29 cellular contexts compared by ENCODE assay signal in genomic region chr6:4399656-4400055, GRCh38.
"Had no signal": no experiment of that assay in that cellular context is flagged by ENCODE, and none has a peak within 500 bp of the region (broad histone marks: within the 10 kb centered on the region; RNA-seq: fewer than 3 reads in every experiment).

No MANE protein-coding gene starts in this region.

- DNase-seq: activated CD4-positive, alpha-beta memory T cell treated with anti-CD3 and anti-CD28 coated beads, Interleukin-2, amount 10 ng/mL, durations not matched to agents 7 days and 5 days; activated CD4-positive, alpha-beta T cell treated with anti-CD3 and anti-CD28 coated beads for 1 hour; activated CD4-positive, alpha-beta T cell treated with anti-CD3 and anti-CD28 coated beads for 4 hours; activated CD4-positive, alpha-beta T cell treated with anti-CD3 and anti-CD28 coated beads, Interleukin-2, amount 10 ng/mL, durations not matched to agents 7 days and 5 days; activated CD4-positive, alpha-beta T cell treated with anti-CD3 and anti-CD28 coated beads, Interleukin-2, amount 50 U/mL, for 4 hours; activated CD8-positive, alpha-beta memory T cell treated with anti-CD3 and anti-CD28 coated beads, Interleukin-2, amount 50 U/mL, for 48 hours; activated gamma-delta T cell; activated naive CD4-positive, alpha-beta T cell; activated naive CD4-positive, alpha-beta T cell treated with anti-CD3 and anti-CD28 coated beads, Interleukin-2, amount 10 ng/mL, durations not matched to agents 7 days and 5 days; activated naive CD8-positive, alpha-beta T cell treated with anti-CD3 and anti-CD28 coated beads, Interleukin-2, amount 10 ng/mL, durations not matched to agents 7 days and 5 days; activated T-cell treated with anti-CD3 and anti-CD28 coated beads for 4 hours; activated T-cell treated with anti-CD3 and anti-CD28 coated beads, Interleukin-2, amount 50 U/mL, for 24 hours; activated T-cell treated with anti-CD3 and anti-CD28 coated beads, Interleukin-2, amount 50 U/mL, for 72 hours; central memory CD4-positive, alpha-beta T cell; cerebellar nuclear complex; colonic mucosa; effector memory CD4-positive, alpha-beta T cell; erythroblast; foreskin keratinocyte; T-helper 2 cell had no signal

- H3K27ac ChIP-seq: ascending aorta, breast epithelium, cardiac muscle cell, colonic mucosa, esophagus muscularis mucosa, foreskin keratinocyte, gastroesophageal sphincter, VCaP had no signal

- H3K9me3 Mint-ChIP-seq: activated CD4-positive, alpha-beta memory T cell treated with anti-CD3 and anti-CD28 coated beads, Interleukin-2, amount 10 ng/mL, durations not matched to agents 7 days and 5 days; activated CD4-positive, alpha-beta T cell treated with anti-CD3 and anti-CD28 coated beads, Interleukin-2, amount 10 ng/mL, durations not matched to agents 7 days and 5 days; activated naive CD4-positive, alpha-beta T cell treated with anti-CD3 and anti-CD28 coated beads, Interleukin-2, amount 10 ng/mL, durations not matched to agents 7 days and 5 days; activated naive CD4-positive, alpha-beta T cell treated with anti-CD3 and anti-CD28 coated beads, Interleukin-2, amount 50 U/mL, for 72 hours; activated T-cell treated with anti-CD3 and anti-CD28 coated beads, Interleukin-2, amount 50 U/mL, for 24 hours; activated T-cell treated with anti-CD3 and anti-CD28 coated beads, Interleukin-2, amount 50 U/mL, for 72 hours had no signal

- H3K36me3 ChIP-seq: ascending aorta, breast epithelium, cardiac muscle cell, colonic mucosa, esophagus muscularis mucosa, gastroesophageal sphincter had no signal

- H3K4me3 ChIP-seq: ascending aorta, breast epithelium, cardiac muscle cell, colonic mucosa, esophagus muscularis mucosa, gastroesophageal sphincter had no signal

- H3K27ac Mint-ChIP-seq: activated CD4-positive, alpha-beta memory T cell treated with anti-CD3 and anti-CD28 coated beads, Interleukin-2, amount 10 ng/mL, durations not matched to agents 7 days and 5 days; activated CD4-positive, alpha-beta T cell treated with anti-CD3 and anti-CD28 coated beads, Interleukin-2, amount 10 ng/mL, durations not matched to agents 7 days and 5 days; activated naive CD4-positive, alpha-beta T cell treated with anti-CD3 and anti-CD28 coated beads, Interleukin-2, amount 10 ng/mL, durations not matched to agents 7 days and 5 days; activated naive CD4-positive, alpha-beta T cell treated with anti-CD3 and anti-CD28 coated beads, Interleukin-2, amount 50 U/mL, for 72 hours; activated naive CD8-positive, alpha-beta T cell treated with anti-CD3 and anti-CD28 coated beads, Interleukin-2, amount 10 ng/mL, durations not matched to agents 7 days and 5 days; activated T-cell treated with anti-CD3 and anti-CD28 coated beads, Interleukin-2, amount 50 U/mL, for 24 hours; activated T-cell treated with anti-CD3 and anti-CD28 coated beads, Interleukin-2, amount 50 U/mL, for 72 hours; WTC11 had no signal

- H3K36me3 Mint-ChIP-seq: activated naive CD4-positive, alpha-beta T cell treated with anti-CD3 and anti-CD28 coated beads, Interleukin-2, amount 10 ng/mL, durations not matched to agents 7 days and 5 days; activated naive CD4-positive, alpha-beta T cell treated with anti-CD3 and anti-CD28 coated beads, Interleukin-2, amount 50 U/mL, for 72 hours; activated naive CD8-positive, alpha-beta T cell treated with anti-CD3 and anti-CD28 coated beads, Interleukin-2, amount 10 ng/mL, durations not matched to agents 7 days and 5 days; brain; WTC11 had no signal

- ATAC-seq: activated naive CD4-positive, alpha-beta T cell treated with anti-CD3 and anti-CD28 coated beads, Interleukin-2, amount 50 U/mL, for 72 hours; activated T-cell treated with anti-CD3 and anti-CD28 coated beads, Interleukin-2, amount 50 U/mL, for 72 hours; foreskin keratinocyte; gastroesophageal sphincter; WTC11 had no signal

- H3K4me1 ChIP-seq: breast epithelium, colonic mucosa, foreskin keratinocyte had no signal

- H3K4me1 Mint-ChIP-seq: activated CD4-positive, alpha-beta memory T cell treated with anti-CD3 and anti-CD28 coated beads, Interleukin-2, amount 10 ng/mL, durations not matched to agents 7 days and 5 days; activated CD4-positive, alpha-beta T cell treated with anti-CD3 and anti-CD28 coated beads, Interleukin-2, amount 10 ng/mL, durations not matched to agents 7 days and 5 days; activated naive CD4-positive, alpha-beta T cell treated with anti-CD3 and anti-CD28 coated beads, Interleukin-2, amount 10 ng/mL, durations not matched to agents 7 days and 5 days; activated naive CD8-positive, alpha-beta T cell treated with anti-CD3 and anti-CD28 coated beads, Interleukin-2, amount 10 ng/mL, durations not matched to agents 7 days and 5 days had no signal

- H3K27me3 ChIP-seq: ascending aorta, breast epithelium, cardiac muscle cell, colonic mucosa, esophagus muscularis mucosa, foreskin keratinocyte, gastroesophageal sphincter had no signal

- H3K27me3 Mint-ChIP-seq: activated naive CD4-positive, alpha-beta T cell treated with anti-CD3 and anti-CD28 coated beads, Interleukin-2, amount 10 ng/mL, durations not matched to agents 7 days and 5 days; brain had no signal

- H3K4me3 Mint-ChIP-seq: activated CD4-positive, alpha-beta memory T cell treated with anti-CD3 and anti-CD28 coated beads, Interleukin-2, amount 10 ng/mL, durations not matched to agents 7 days and 5 days; activated CD4-positive, alpha-beta T cell treated with anti-CD3 and anti-CD28 coated beads, Interleukin-2, amount 10 ng/mL, durations not matched to agents 7 days and 5 days; activated naive CD4-positive, alpha-beta T cell treated with anti-CD3 and anti-CD28 coated beads, Interleukin-2, amount 10 ng/mL, durations not matched to agents 7 days and 5 days; activated naive CD8-positive, alpha-beta T cell treated with anti-CD3 and anti-CD28 coated beads, Interleukin-2, amount 10 ng/mL, durations not matched to agents 7 days and 5 days; activated T-cell treated with anti-CD3 and anti-CD28 coated beads, Interleukin-2, amount 50 U/mL, for 24 hours; activated T-cell treated with anti-CD3 and anti-CD28 coated beads, Interleukin-2, amount 50 U/mL, for 72 hours; brain; WTC11 had no signal

- H3K9me3 ChIP-seq: ascending aorta, breast epithelium, colonic mucosa, esophagus muscularis mucosa, gastroesophageal sphincter had no signal
